In the genomic region with DNA sequence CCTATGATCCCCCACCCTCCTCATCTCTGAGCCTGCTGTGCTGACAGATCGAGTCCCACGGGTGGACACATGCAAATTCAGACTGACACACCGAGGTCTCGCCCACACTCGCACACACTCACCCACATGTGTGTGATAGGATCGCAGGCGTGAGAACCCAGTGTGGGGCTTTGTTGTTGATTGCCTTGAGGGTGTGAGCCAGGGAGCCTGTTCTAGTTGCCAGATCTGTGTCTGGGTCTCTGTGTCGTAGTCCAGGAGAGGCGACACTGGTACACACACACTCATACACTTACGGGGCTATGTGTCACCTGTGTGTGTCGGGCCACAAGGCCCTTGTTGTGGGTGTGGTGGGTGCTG, we compare ENCODE assay signal across 12 cellular contexts. TPM values are rescaled to one million over a fixed set of nuclear protein-coding genes. Genes with fewer than 3 reads are reported as not detected.
DNase-seq lines count a peak whose midpoint lies in the region; ATAC-seq, FAIRE-seq and TF ChIP-seq lines count a peak whose summit lies in the region.
"Had no signal": no experiment of that assay in that cellular context is flagged by ENCODE, and none has a peak within 500 bp of the region (broad histone marks: within the 10 kb centered on the region; RNA-seq: fewer than 3 reads in every experiment).

No MANE protein-coding gene starts in this region.

- no peak overlapping the region for H2AFZ ChIP-seq in hepatocyte

- H3K79me2 ChIP-seq in hepatocyte = peaks cover 63% of the 10 kb centered on the region

- peaks cover 31% of the 10 kb centered on the region for H3K4me1 Mint-ChIP-seq in CD8-positive, alpha-beta T cell (ENCODE audit: low read depth)
- peaks cover 33% of the 10 kb centered on the region for H3K4me1 Mint-ChIP-seq in T-helper 17 cell

- H3K27ac Mint-ChIP-seq in CD8-positive, alpha-beta T cell = no peak overlapping the region
- no peak overlapping the region for H3K27ac Mint-ChIP-seq in T-helper 17 cell

- peaks cover 31% of the 10 kb centered on the region for H3K4me1 ChIP-seq in CD8-positive, alpha-beta T cell (ENCODE audit: insufficient read depth, low read length)
- H3K4me1 ChIP-seq in hepatocyte (ENCODE audit: insufficient read depth) (peaks cover 41% of the 10 kb centered on the region), prostate gland (replicated peaks) (peaks cover 40% of the 10 kb centered on the region), kidney (ENCODE audit: control insufficient read depth in 1 of 2, insufficient read depth in 1 of 2, low read depth in 1 of 2, low read length in 2 of 2) (peaks cover 10 to 24% of the 10 kb centered on the region in 2 donors)

- no peaks in the 10 kb centered on the region for H3K9me3 Mint-ChIP-seq in CD8-positive, alpha-beta T cell
- H3K9me3 Mint-ChIP-seq: central memory CD8-positive, alpha-beta T cell had no signal

- intact Hi-C loops in CD8-positive, alpha-beta T cell (cut with DNase I, micrococcal nuclease) = loop anchor here in 1 of 2 experiments (1.0 kb wide), 1 partner anchor 38 kb away; no protein-coding TSS in a partner anchor
- intact Hi-C loops in prostate gland (cut with DNase I) (no loop called here), kidney (cut with DNase I) (no loop called here)

- no peaks in the 10 kb centered on the region for H3K9me3 ChIP-seq in CD8-positive, alpha-beta T cell (ENCODE audit: low read length)
- H3K9me3 ChIP-seq in T-helper 17 cell (ENCODE audit: control insufficient read depth, low read length, poor library complexity, severe bottlenecking) (no peaks in the 10 kb centered on the region), hepatocyte (ENCODE audit: low read depth) (no peaks in the 10 kb centered on the region), prostate gland (no peaks in the 10 kb centered on the region), kidney (ENCODE audit: control insufficient read depth in 1 of 2, low read length in 2 of 2) (no peaks in the 10 kb centered on the region)

- no peaks in the 10 kb centered on the region for H3K36me3 Mint-ChIP-seq in CD8-positive, alpha-beta T cell
- peaks cover 7% of the 10 kb centered on the region for H3K36me3 Mint-ChIP-seq in T-helper 17 cell (ENCODE audit: low read depth)

- no peak for TF ChIP-seq CTCF in CD8-positive, alpha-beta T cell (IDR thresholded peaks at IDR 0.05)
- no peak for TF ChIP-seq CTCF in hepatocyte (IDR thresholded peaks at IDR 0.05; ENCODE audit: poor library complexity)
- no peak for TF ChIP-seq CTCF in prostate gland (IDR thresholded peaks at IDR 0.05)
- no peak for TF ChIP-seq CTCF in kidney (IDR thresholded peaks at IDR 0.05; ENCODE audit: borderline replicate concordance, extremely low read depth, insufficient read depth)

- H3K27me3 Mint-ChIP-seq in CD8-positive, alpha-beta T cell (ENCODE audit: low read depth) = peaks cover 35% of the 10 kb centered on the region
- peaks cover 46% of the 10 kb centered on the region for H3K27me3 Mint-ChIP-seq in T-helper 17 cell

- peak overlapping the region; percentile 98 for H3K4me2 ChIP-seq in hepatocyte

- FAIRE-seq in kidney (lab: Jason Lieb, UNC) = no peak

- WGBS in hepatocyte (ENCODE audit: low lambda C conversion rate, missing lambda C conversion rate) = 29% methylated on average over 11 of the region's 11 CpGs
- WGBS in prostate gland = 17% methylated on average over 11 of the region's 11 CpGs

- CTCF ChIA-PET in CD8-positive, alpha-beta T cell (lab: Charles Lee) = interaction anchor here (2.3 kb wide), 1 partner anchor 214 kb away, joined by 12 read pairs; no protein-coding TSS in a partner anchor

- no peak overlapping the region for H3K9ac ChIP-seq in kidney (ENCODE audit: low read length in 2 of 2)

- H4K20me1 ChIP-seq in hepatocyte (ENCODE audit: insufficient read depth, poor library complexity, severe bottlenecking) = peaks cover 31% of the 10 kb centered on the region

- no peak for TF ChIP-seq POLR2A in prostate gland (IDR thresholded peaks at IDR 0.05)

- ATAC-seq in CD8-positive, alpha-beta T cell = no peak
- no peak for ATAC-seq in T-helper 17 cell
- ATAC-seq in HG02981 (IDR thresholded peaks at IDR 0.05; ENCODE audit: unreplicated experiment) = no peak
- ATAC-seq in left lobe of liver = no peak
- ATAC-seq: SK-N-SH treated with all-trans-retinoic acid at 6 μM for 48 hours had no signal

- no peak for DNase-seq in CD8-positive, alpha-beta T cell
- DNase-seq in T-helper 17 cell (no peak), hepatocyte (ENCODE audit: low spot score) (no peak), prostate gland (ENCODE audit: low spot score) (no peak), foreskin melanocyte (no peak), kidney (no peak), left lobe of liver (ENCODE audit: low spot score) (no peak)
- DNase-seq: DMS153, NCI-H2107 had no signal

- POLR2A ChIA-PET in CD8-positive, alpha-beta T cell (lab: Charles Lee) = no interaction called here

- H3K27ac ChIP-seq in CD8-positive, alpha-beta T cell (ENCODE audit: low read depth, low read length) = no peak overlapping the region
- peak overlapping the region; percentile 63 for H3K27ac ChIP-seq in hepatocyte
- peak overlapping the region; percentile 83 to 87 for H3K27ac ChIP-seq in prostate gland
- H3K27ac ChIP-seq in kidney (ENCODE audit: low read depth in 2 of 2, low read length in 2 of 2) = no peak overlapping the region

- H3K36me3 ChIP-seq in CD8-positive, alpha-beta T cell (ENCODE audit: insufficient read depth, low read length) = no peaks in the 10 kb centered on the region
- H3K36me3 ChIP-seq in hepatocyte (replicated peaks; ENCODE audit: insufficient read depth, low read depth) (no peaks in the 10 kb centered on the region), prostate gland (no peaks in the 10 kb centered on the region), kidney (ENCODE audit: control insufficient read depth in 1 of 2, insufficient read depth in 2 of 2, low read length in 2 of 2) (no peaks in the 10 kb centered on the region)

- peaks cover 5% of the 10 kb centered on the region for H3K27me3 ChIP-seq in CD8-positive, alpha-beta T cell (ENCODE audit: insufficient read depth, low read length)
- H3K27me3 ChIP-seq in hepatocyte (no peaks in the 10 kb centered on the region), prostate gland (replicated peaks; ENCODE audit: insufficient read depth) (no peaks in the 10 kb centered on the region)

- H3K4me3 Mint-ChIP-seq in CD8-positive, alpha-beta T cell = peak overlapping the region; percentile 49
- H3K4me3 Mint-ChIP-seq in T-helper 17 cell = peak overlapping the region; percentile 41
- H3K4me3 Mint-ChIP-seq: central memory CD8-positive, alpha-beta T cell had no signal

- H3K9me2 ChIP-seq in hepatocyte (replicated peaks; ENCODE audit: insufficient read depth) = no peaks in the 10 kb centered on the region

- H3K4me3 ChIP-seq in CD8-positive, alpha-beta T cell (ENCODE audit: low read depth, low read length) = no peak overlapping the region
- H3K4me3 ChIP-seq in hepatocyte (peak overlapping the region; percentile 46), prostate gland (peak overlapping the region; percentile 87 to 90), kidney (ENCODE audit: low read length in 2 of 2) (peak overlapping the region in 1 of 2 donors; percentile 40)

RNA-seq across cellular contexts. Expression of gene EPHB3, which starts 2.0 kb away (rescaled TPM):
- not detected for total RNA-seq in CD8-positive, alpha-beta T cell
- total RNA-seq in T-helper 17 cell (under 1 TPM in 1 of 2 donors, not detected in 1; 0.35 TPM), hepatocyte (5.2 and 11.0 TPM in 2 replicates), prostate gland (10 to 100 TPM; 11.9 to 25.2 TPM), kidney (1.4 TPM), left lobe of liver (0.65 TPM)
- polyA plus RNA-seq in hepatocyte (21.2 and 22.0 TPM in 2 replicates), kidney (ENCODE audit: insufficient read depth, low read depth, low replicate concordance) (3.8 TPM)

Comparison
In these comparisons a context has a peak if more than half of its experiments do, and no peak if none do; other contexts are left out.
1. H3K27ac ChIP-seq: peak in hepatocyte (single experiment) and prostate gland (2 of 2); none in CD8-positive, alpha-beta T cell (single experiment) and kidney (0 of 2).